Comparison of ENCODE assay signal across 8 cellular contexts in genomic region chr10:79444243-79445119, GRCh38. TPM values are rescaled to one million over a fixed set of nuclear protein-coding genes. Genes with fewer than 3 reads are reported as not detected.
DNase-seq lines count a peak whose midpoint lies in the region; ATAC-seq, FAIRE-seq and TF ChIP-seq lines count a peak whose summit lies in the region.

No MANE protein-coding gene starts in this region.

- H3K36me3 ChIP-seq in osteoblast (ENCODE audit: insufficient read depth, low read length) (peaks cover 7% of the 10 kb centered on the region), vagina (no peaks in the 10 kb centered on the region)

- H3K27me3 ChIP-seq in osteoblast (ENCODE audit: insufficient read depth, low read length): no peaks in the 10 kb centered on the region
- H3K27me3 ChIP-seq in vagina: no peaks in the 10 kb centered on the region

- H3K4me1 ChIP-seq in osteoblast (ENCODE audit: insufficient read depth, low read length) (peaks cover 46% of the 10 kb centered on the region), vagina (peaks cover 61% of the 10 kb centered on the region)

- H3K9me3 Mint-ChIP-seq in glutamatergic neuron (ENCODE audit: unreplicated experiment): peaks cover 10% of the 10 kb centered on the region

- TF ChIP-seq POLR2A in vagina (IDR thresholded peaks at IDR 0.05): peak in 1 of 2 donors; percentile 1

- peak overlapping the region; percentile 85 for H3K4me2 ChIP-seq in osteoblast (ENCODE audit: insufficient read depth, low read length)

- TF ChIP-seq CTCF in glutamatergic neuron (IDR thresholded peaks at IDR 0.05; ENCODE audit: partially characterized antibody, unreplicated experiment): no peak
- TF ChIP-seq CTCF in osteoblast (IDR thresholded peaks at IDR 0.05; ENCODE audit: extremely low read depth, low read depth, low read length): no peak
- no peak for TF ChIP-seq CTCF in vagina (IDR thresholded peaks at IDR 0.05)

- no peak overlapping the region for H3K27ac Mint-ChIP-seq in glutamatergic neuron (ENCODE audit: unreplicated experiment)

- H3K27me3 Mint-ChIP-seq in glutamatergic neuron (ENCODE audit: unreplicated experiment): peaks cover 21% of the 10 kb centered on the region

- H3K27ac ChIP-seq in osteoblast (ENCODE audit: low read depth, low read length): peak overlapping the region; percentile 45
- H3K27ac ChIP-seq in vagina: peak overlapping the region; percentile 96

- intact Hi-C loops in vagina (cut with DNase I): no loop called here

- H4K20me1 ChIP-seq in osteoblast (ENCODE audit: insufficient read depth, low read length): peaks cover 43% of the 10 kb centered on the region

- peak; percentile 11 for ATAC-seq in GM18868 (IDR thresholded peaks at IDR 0.05; ENCODE audit: unreplicated experiment)
- ATAC-seq in HG03159 (IDR thresholded peaks at IDR 0.05; ENCODE audit: unreplicated experiment): peak; percentile 28

- H3K4me3 ChIP-seq in osteoblast (ENCODE audit: insufficient read depth, low read length): peak overlapping the region; percentile 71
- peak overlapping the region; percentile 85 to 86 for H3K4me3 ChIP-seq in vagina

- H3K36me3 Mint-ChIP-seq in glutamatergic neuron (ENCODE audit: unreplicated experiment): no peaks in the 10 kb centered on the region

- peaks cover 34% of the 10 kb centered on the region for H3K4me1 Mint-ChIP-seq in glutamatergic neuron (ENCODE audit: low read depth, unreplicated experiment)

- FAIRE-seq in RCC 7860 (lab: Jason Lieb, UNC): no peak

- H3K9me3 ChIP-seq in osteoblast (ENCODE audit: low read depth, low read length) (no peaks in the 10 kb centered on the region), vagina (no peaks in the 10 kb centered on the region)

- H2AFZ ChIP-seq in osteoblast (ENCODE audit: low read length): peak overlapping the region; percentile 13

- H3K79me2 ChIP-seq in osteoblast (ENCODE audit: insufficient read depth, low read length): peaks cover 49% of the 10 kb centered on the region

- H3K4me3 Mint-ChIP-seq in glutamatergic neuron (ENCODE audit: unreplicated experiment): peak overlapping the region; percentile 82

- DNase-seq in AG08395 (ENCODE audit: low spot score) (peak; percentile 68), RCC 7860 (ENCODE audit: low spot score) (peak; percentile 30), glutamatergic neuron (peak; percentile 72), osteoblast (ENCODE audit: insufficient read length, low spot score, missing footprints) (peak; percentile 98), vagina (ENCODE audit: extremely low spot score in 2 of 2) (peak in 1 of 2 donors; percentile 87)
- peak; percentile 22 for DNase-seq in activated gamma-delta T cell treated with anti-CD3 and anti-CD28 coated beads, Interleukin-2, amount 50 U/mL, for 16 hours (ENCODE audit: low read depth)

RNA-seq across cellular contexts. Expression of gene ZCCHC24, which starts 0.9 kb away (rescaled TPM):
- 3.0 TPM for total RNA-seq in glutamatergic neuron (ENCODE audit: unreplicated experiment)
- total RNA-seq in osteoblast: 48.5 and 69.5 TPM in 2 replicates
- 57.0 TPM for total RNA-seq in vagina

Comparison
In these comparisons a context has a peak if more than half of its experiments do, and no peak if none do; other contexts are left out.
1. RNA of gene ZCCHC24, which starts 0.9 kb away (total RNA-seq): 57.0 TPM in vagina (single experiment) and 48.5 to 69.5 TPM in osteoblast; 3.0 TPM in glutamatergic neuron (single experiment); every median in the first group is over 10 times any median in the second.